ENCODE assay signal across 31 cellular contexts in genomic region chr12:89456565-89456964, GRCh38.
"Had no signal": no experiment of that assay in that cellular context is flagged by ENCODE, and none has a peak within 500 bp of the region (broad histone marks: within the 10 kb centered on the region; RNA-seq: fewer than 3 reads in every experiment).

No MANE protein-coding gene starts in this region.

- H3K4me3 ChIP-seq: adrenal gland, body of pancreas, esophagus squamous epithelium, heart left ventricle had no signal

- H3K9me3 Mint-ChIP-seq: activated CD4-positive, alpha-beta memory T cell treated with anti-CD3 and anti-CD28 coated beads for 36 hours; activated CD4-positive, alpha-beta T cell treated with anti-CD3 and anti-CD28 coated beads, Interleukin-2, amount 10 ng/mL, durations not matched to agents 24 days and 14 days; activated naive CD4-positive, alpha-beta T cell treated with anti-CD3 and anti-CD28 coated beads for 36 hours; activated naive CD4-positive, alpha-beta T cell treated with anti-CD3 and anti-CD28 coated beads, Interleukin-2, amount 50 U/mL, for 24 hours; activated naive CD8-positive, alpha-beta T cell treated with anti-CD3 and anti-CD28 coated beads for 36 hours; activated naive CD8-positive, alpha-beta T cell treated with anti-CD3 and anti-CD28 coated beads, Interleukin-2, amount 50 U/mL, for 24 hours; activated T-helper 1 cell treated with anti-CD3 and anti-CD28 coated beads, Interleukin-12 subunit alpha, Interleukin-12 subunit beta, Interleukin-2, Interleukin-4 antibody, amounts not matched to agents 30 ng/mL and 10 ng/mL and 1 ng/mL, durations not matched to agents 14 hours and 24 hours and 36 hours; activated T-helper 2 cell treated with anti-CD3 and anti-CD28 coated beads, Interferon-gamma antibody, Interleukin-2, Interleukin-4, amounts not matched to agents 10 μg/mL and 5 μg/mL and 100 μg/mL, durations not matched to agents 14 hours and 24 hours and 36 hours; T-cell; T-helper 1 cell treated with Interleukin-12 subunit alpha and Interleukin-12 subunit beta and Interleukin-4 antibody, amounts not matched to agents 30 μg/mL and 1 μg/mL, for 36 hours had no signal

- H3K27me3 ChIP-seq: adrenal gland, body of pancreas, esophagus squamous epithelium, heart left ventricle had no signal

- ATAC-seq: activated CD4-positive, alpha-beta T cell treated with anti-CD3 and anti-CD28 coated beads for 36 hours; activated CD8-positive, alpha-beta memory T cell treated with anti-CD3 and anti-CD28 coated beads, Interleukin-2, amount 10 ng/mL, durations not matched to agents 7 days and 5 days; activated CD8-positive, alpha-beta T cell treated with anti-CD3 and anti-CD28 coated beads, Interleukin-2, amount 10 ng/mL, durations not matched to agents 7 days and 5 days; activated naive CD8-positive, alpha-beta T cell treated with anti-CD3 and anti-CD28 coated beads, Interleukin-2, amount 50 U/mL, for 24 hours; body of pancreas; heart left ventricle; T-cell had no signal

- H3K27ac ChIP-seq: adrenal gland, body of pancreas, epithelial cell of prostate, esophagus squamous epithelium, heart left ventricle had no signal

- H3K4me1 ChIP-seq: body of pancreas had no signal

- H3K4me3 Mint-ChIP-seq: activated CD4-positive, alpha-beta memory T cell treated with anti-CD3 and anti-CD28 coated beads for 36 hours; activated CD4-positive, alpha-beta T cell treated with anti-CD3 and anti-CD28 coated beads for 36 hours; activated CD4-positive, alpha-beta T cell treated with anti-CD3 and anti-CD28 coated beads, Interleukin-2, amount 10 ng/mL, durations not matched to agents 24 days and 14 days; activated CD8-positive, alpha-beta memory T cell treated with anti-CD3 and anti-CD28 coated beads, Interleukin-2, amount 10 ng/mL, durations not matched to agents 7 days and 5 days; activated CD8-positive, alpha-beta T cell treated with anti-CD3 and anti-CD28 coated beads, Interleukin-2, amount 10 ng/mL, durations not matched to agents 7 days and 5 days; activated naive CD4-positive, alpha-beta T cell treated with anti-CD3 and anti-CD28 coated beads for 36 hours; activated naive CD4-positive, alpha-beta T cell treated with anti-CD3 and anti-CD28 coated beads, Interleukin-2, amount 50 U/mL, for 24 hours; activated naive CD8-positive, alpha-beta T cell treated with anti-CD3 and anti-CD28 coated beads for 36 hours; activated naive CD8-positive, alpha-beta T cell treated with anti-CD3 and anti-CD28 coated beads, Interleukin-2, amount 50 U/mL, for 24 hours; activated T-helper 1 cell treated with anti-CD3 and anti-CD28 coated beads, Interleukin-12 subunit alpha, Interleukin-12 subunit beta, Interleukin-2, Interleukin-4 antibody, amounts not matched to agents 30 ng/mL and 10 ng/mL and 1 ng/mL, durations not matched to agents 14 hours and 24 hours and 36 hours; T-cell; T-helper 1 cell treated with Interleukin-12 subunit alpha and Interleukin-12 subunit beta and Interleukin-4 antibody, amounts not matched to agents 30 μg/mL and 1 μg/mL, for 36 hours had no signal

- DNase-seq: activated CD4-positive, alpha-beta memory T cell treated with anti-CD3 and anti-CD28 coated beads for 36 hours; activated CD4-positive, alpha-beta T cell treated with anti-CD3 and anti-CD28 coated beads for 36 hours; activated CD4-positive, alpha-beta T cell treated with anti-CD3 and anti-CD28 coated beads, Interleukin-2, amount 10 ng/mL, durations not matched to agents 24 days and 14 days; activated CD4-positive, CD25-positive, alpha-beta regulatory T cell; activated CD4-positive, CD25-positive, alpha-beta regulatory T cell treated with anti-CD3 and anti-CD28 coated beads, Interleukin-2, amount 50 U/mL, for 72 hours; activated CD8-positive, alpha-beta memory T cell treated with anti-CD3 and anti-CD28 coated beads, Interleukin-2, amount 10 ng/mL, durations not matched to agents 7 days and 5 days; activated CD8-positive, alpha-beta memory T cell treated with anti-CD3 and anti-CD28 coated beads, Interleukin-2, amount 50 U/mL, for 4 hours; activated CD8-positive, alpha-beta T cell treated with anti-CD3 and anti-CD28 coated beads, Interleukin-2, amount 10 ng/mL, durations not matched to agents 7 days and 5 days; activated effector memory CD4-positive, alpha-beta T cell treated with anti-CD3 and anti-CD28 coated beads, Interleukin-2, amount 50 U/mL, for 16 hours; activated naive CD4-positive, alpha-beta T cell treated with anti-CD3 and anti-CD28 coated beads for 36 hours; activated naive CD8-positive, alpha-beta T cell treated with anti-CD3 and anti-CD28 coated beads for 36 hours; activated naive CD8-positive, alpha-beta T cell treated with anti-CD3 and anti-CD28 coated beads, Interleukin-2, amount 50 U/mL, for 24 hours; activated T-cell treated with anti-CD3 and anti-CD28 coated beads, Interleukin-2, amount 50 U/mL, for 1 hour; activated T-cell treated with anti-CD3 and anti-CD28 coated beads, Interleukin-2, amount 50 U/mL, for 48 hours; adrenal gland; amygdala; aorta; body of pancreas; caudate nucleus; cortex of kidney; dermis blood vessel endothelial cell; effector CD4-positive, alpha-beta T cell; esophagus squamous epithelium; glutamatergic neuron; heart left ventricle; T-cell had no signal

- H3K27me3 Mint-ChIP-seq: activated CD4-positive, alpha-beta memory T cell treated with anti-CD3 and anti-CD28 coated beads for 36 hours; activated CD4-positive, alpha-beta T cell treated with anti-CD3 and anti-CD28 coated beads for 36 hours; activated CD4-positive, alpha-beta T cell treated with anti-CD3 and anti-CD28 coated beads, Interleukin-2, amount 10 ng/mL, durations not matched to agents 24 days and 14 days; activated CD8-positive, alpha-beta memory T cell treated with anti-CD3 and anti-CD28 coated beads, Interleukin-2, amount 10 ng/mL, durations not matched to agents 7 days and 5 days; activated naive CD4-positive, alpha-beta T cell treated with anti-CD3 and anti-CD28 coated beads, Interleukin-2, amount 50 U/mL, for 24 hours; activated naive CD8-positive, alpha-beta T cell treated with anti-CD3 and anti-CD28 coated beads for 36 hours; activated naive CD8-positive, alpha-beta T cell treated with anti-CD3 and anti-CD28 coated beads, Interleukin-2, amount 50 U/mL, for 24 hours; T-cell had no signal

- H3K36me3 ChIP-seq: adrenal gland, esophagus squamous epithelium, heart left ventricle had no signal

- H3K27ac Mint-ChIP-seq: activated CD4-positive, alpha-beta memory T cell treated with anti-CD3 and anti-CD28 coated beads for 36 hours; activated CD4-positive, alpha-beta T cell treated with anti-CD3 and anti-CD28 coated beads for 36 hours; activated CD4-positive, alpha-beta T cell treated with anti-CD3 and anti-CD28 coated beads, Interleukin-2, amount 10 ng/mL, durations not matched to agents 24 days and 14 days; activated CD8-positive, alpha-beta memory T cell treated with anti-CD3 and anti-CD28 coated beads, Interleukin-2, amount 10 ng/mL, durations not matched to agents 7 days and 5 days; activated CD8-positive, alpha-beta T cell treated with anti-CD3 and anti-CD28 coated beads, Interleukin-2, amount 10 ng/mL, durations not matched to agents 7 days and 5 days; activated naive CD4-positive, alpha-beta T cell treated with anti-CD3 and anti-CD28 coated beads for 36 hours; activated naive CD4-positive, alpha-beta T cell treated with anti-CD3 and anti-CD28 coated beads, Interleukin-2, amount 50 U/mL, for 24 hours; activated naive CD8-positive, alpha-beta T cell treated with anti-CD3 and anti-CD28 coated beads for 36 hours; activated naive CD8-positive, alpha-beta T cell treated with anti-CD3 and anti-CD28 coated beads, Interleukin-2, amount 50 U/mL, for 24 hours; activated T-helper 1 cell treated with anti-CD3 and anti-CD28 coated beads, Interleukin-12 subunit alpha, Interleukin-12 subunit beta, Interleukin-2, Interleukin-4 antibody, amounts not matched to agents 30 ng/mL and 10 ng/mL and 1 ng/mL, durations not matched to agents 14 hours and 24 hours and 36 hours; activated T-helper 2 cell treated with anti-CD3 and anti-CD28 coated beads, Interferon-gamma antibody, Interleukin-2, Interleukin-4, amounts not matched to agents 10 μg/mL and 5 μg/mL and 100 μg/mL, durations not matched to agents 14 hours and 24 hours and 36 hours; T-cell; T-helper 1 cell treated with Interleukin-12 subunit alpha and Interleukin-12 subunit beta and Interleukin-4 antibody, amounts not matched to agents 30 μg/mL and 1 μg/mL, for 36 hours had no signal

- H3K9me3 ChIP-seq: adrenal gland, body of pancreas, esophagus squamous epithelium, heart left ventricle had no signal
